Comparison of ENCODE assay signal across 8 cellular contexts in the genomic region with DNA sequence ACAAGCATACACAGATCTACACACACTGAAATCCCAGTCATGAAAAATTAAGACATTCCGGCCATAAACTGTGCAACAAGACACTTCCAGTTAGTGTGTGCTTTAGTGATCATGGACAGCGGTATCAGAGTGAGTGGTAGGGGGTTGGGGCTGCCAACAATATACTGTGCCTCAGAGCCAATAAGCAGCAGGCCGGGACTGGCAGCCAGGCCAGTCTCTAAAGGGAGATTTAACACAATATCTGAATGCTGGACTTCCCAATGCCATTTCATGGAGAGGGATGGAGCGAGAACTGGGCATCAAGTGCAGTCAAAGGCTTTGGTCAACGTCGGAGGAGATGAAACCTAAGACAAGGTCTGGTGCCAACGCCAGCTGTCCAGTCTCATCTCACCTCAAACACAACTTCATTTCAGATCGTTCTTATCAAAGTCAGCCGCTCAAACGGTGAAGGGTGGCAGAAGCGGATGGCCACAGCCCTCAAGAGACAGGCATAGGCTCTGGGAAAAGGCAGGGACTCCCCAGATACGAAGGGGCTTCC. TPM values are rescaled to one million over a fixed set of nuclear protein-coding genes. Genes with fewer than 3 reads are reported as not detected.
DNase-seq lines count a peak whose midpoint lies in the region; ATAC-seq and TF ChIP-seq lines count a peak whose summit lies in the region.

No MANE protein-coding gene starts in this region.

- H3K4me3 ChIP-seq in AG10803 (ENCODE audit: low read length), result peak overlapping the region; percentile 96
- peak overlapping the region; percentile 58 for H3K4me3 ChIP-seq in hepatocyte
- H3K4me3 ChIP-seq in rectal smooth muscle tissue (ENCODE audit: low read length), result peak overlapping the region; percentile 85

- peaks cover 53% of the 10 kb centered on the region for H3K79me2 ChIP-seq in hepatocyte

- WGBS in hepatocyte (ENCODE audit: low lambda C conversion rate, missing lambda C conversion rate), result 1% methylated on average over 12 of the region's 12 CpGs

- H4K20me1 ChIP-seq in hepatocyte (ENCODE audit: insufficient read depth, poor library complexity, severe bottlenecking), result peaks cover 41% of the 10 kb centered on the region

- H3K9ac ChIP-seq in rectal smooth muscle tissue (ENCODE audit: low read length), result peak overlapping the region; percentile 43

- no peaks in the 10 kb centered on the region for H3K9me2 ChIP-seq in hepatocyte (replicated peaks; ENCODE audit: insufficient read depth)

- peaks cover 35% of the 10 kb centered on the region for H3K4me1 ChIP-seq in hepatocyte (ENCODE audit: insufficient read depth)
- H3K4me1 ChIP-seq in rectal smooth muscle tissue (ENCODE audit: control insufficient read depth, insufficient read depth, low read length), result peaks cover 4% of the 10 kb centered on the region

- H3K36me3 ChIP-seq in hepatocyte (replicated peaks; ENCODE audit: insufficient read depth, low read depth) (no peaks in the 10 kb centered on the region), rectal smooth muscle tissue (ENCODE audit: control insufficient read depth, insufficient read depth, low read length) (no peaks in the 10 kb centered on the region)

- H3K9me3 ChIP-seq in hepatocyte (ENCODE audit: low read depth), result no peaks in the 10 kb centered on the region

- H2AFZ ChIP-seq in hepatocyte, result peak overlapping the region; percentile 62

- H3K27me3 ChIP-seq in hepatocyte (no peaks in the 10 kb centered on the region), rectal smooth muscle tissue (ENCODE audit: control insufficient read depth, insufficient read depth, low read length) (no peaks in the 10 kb centered on the region)

- H3K4me2 ChIP-seq in hepatocyte, result peak overlapping the region; percentile 84

- DNase-seq in AG10803 (ENCODE audit: low read depth) (peak; percentile 58), GM20000 (ENCODE audit: low spot score) (peak; percentile 37), OCI-M1 (lab: John Stamatoyannopoulos, UW) (peak; percentile 81), amygdala (lab: John Stamatoyannopoulos, UW) (peak in 39 of 56 donors; percentile 6 to 70 (median 36)), hepatocyte (ENCODE audit: low spot score) (peak; percentile 49)

- H3K27ac ChIP-seq in hepatocyte (peak overlapping the region; percentile 94), rectal smooth muscle tissue (ENCODE audit: low read depth, low read length) (peak overlapping the region; percentile 94)

- no peak for TF ChIP-seq CTCF in AG10803 (conservative IDR thresholded peaks at IDR 0.05; ENCODE audit: low read length)
- no peak for TF ChIP-seq CTCF in GM20000 (IDR thresholded peaks at IDR 0.05; ENCODE audit: extremely low read depth, missing control alignments)
- TF ChIP-seq CTCF in hepatocyte (IDR thresholded peaks at IDR 0.05; ENCODE audit: poor library complexity), result no peak

- ATAC-seq in GM18519 (IDR thresholded peaks at IDR 0.05; ENCODE audit: low FRiP score, unreplicated experiment) (no peak), GM18861 (IDR thresholded peaks at IDR 0.05; ENCODE audit: unreplicated experiment) (no peak)

RNA-seq across cellular contexts. Expression of a gene that starts 1.0 kb away (rescaled TPM):
- 37.0 and 46.9 TPM in 2 replicates for total RNA-seq in hepatocyte
- polyA plus RNA-seq in hepatocyte, result 15.3 and 29.6 TPM in 2 replicates

RNA-seq across cellular contexts. Expression of a gene that starts 31.3 kb away (rescaled TPM):
- not detected in 2 replicates for total RNA-seq in hepatocyte
- polyA plus RNA-seq in hepatocyte, result not detected in 2 replicates
